In genomic region chr2:199985625-199986207, GRCh38 we compare ENCODE assay signal across 1 cellular context.
A peak's percentile ranks its signal among the peaks of the same experiment; 100 is the strongest.
TF ChIP-seq lines count a peak whose summit lies in the region.

No MANE protein-coding gene starts in this region.

TF ChIP-seq in HepG2, 621 proteins besides CTCF, POLR2A, EP300 and RAD21 (continued from another document and continues in another):
- no peak for TF ChIP-seq EZH2 (conservative IDR thresholded peaks at IDR 0.05; ENCODE audit: low read depth, low read length)
- peak; percentile 87 for TF ChIP-seq CBX5 (CRISPR knock-in tag; IDR thresholded peaks at IDR 0.05; ENCODE audit: borderline replicate concordance)
- no peak for TF ChIP-seq ZNF317 (CRISPR knock-in tag; IDR thresholded peaks at IDR 0.05)
- TF ChIP-seq KLF13 (CRISPR knock-in tag; IDR thresholded peaks at IDR 0.05), result no peak
- TF ChIP-seq MED8 (CRISPR knock-in tag; IDR thresholded peaks at IDR 0.05; ENCODE audit: insufficient replicate concordance), result no peak
- no peak for TF ChIP-seq SOX5 (CRISPR knock-in tag; IDR thresholded peaks at IDR 0.05; ENCODE audit: borderline replicate concordance)
- TF ChIP-seq LCORL (IDR thresholded peaks at IDR 0.05), result peak; percentile 44; the same call in 1 of the 2 replicates
- no peak for TF ChIP-seq LCORL (CRISPR knock-in tag; IDR thresholded peaks at IDR 0.05)
- TF ChIP-seq ZBTB49 (CRISPR knock-in tag; IDR thresholded peaks at IDR 0.05; ENCODE audit: borderline replicate concordance), result no peak
- TF ChIP-seq ZNF280B (CRISPR knock-in tag; IDR thresholded peaks at IDR 0.05; ENCODE audit: borderline replicate concordance), result no peak
- TF ChIP-seq AGO1 (IDR thresholded peaks at IDR 0.05; ENCODE audit: low read depth, low read length, poor library complexity, severe bottlenecking), result no peak
- TF ChIP-seq MXD3 (CRISPR knock-in tag; IDR thresholded peaks at IDR 0.05), result no peak
- peak; percentile 68; the same call in 1 of the 2 replicates for TF ChIP-seq EHMT2 (IDR thresholded peaks at IDR 0.05; ENCODE audit: borderline replicate concordance, low read depth, low read length)
- TF ChIP-seq ZNF251 (CRISPR knock-in tag; IDR thresholded peaks at IDR 0.05), result no peak
- no peak for TF ChIP-seq ZNF549 (CRISPR knock-in tag; IDR thresholded peaks at IDR 0.05)
- no peak for TF ChIP-seq ZBTB2 (CRISPR knock-in tag; IDR thresholded peaks at IDR 0.05; ENCODE audit: low read depth)
- peak; percentile 51; the same call in 1 of the 2 replicates for TF ChIP-seq ZNF331 (CRISPR knock-in tag; IDR thresholded peaks at IDR 0.05)
- no peak for TF ChIP-seq MXD4 (CRISPR knock-in tag; IDR thresholded peaks at IDR 0.05)
- TF ChIP-seq THRA (CRISPR knock-in tag; IDR thresholded peaks at IDR 0.05; ENCODE audit: borderline replicate concordance), result no peak
- no peak for TF ChIP-seq CAMTA2 (CRISPR knock-in tag; IDR thresholded peaks at IDR 0.05; ENCODE audit: borderline replicate concordance)
- no peak for TF ChIP-seq ZNF451 (CRISPR knock-in tag; IDR thresholded peaks at IDR 0.05)
- no peak for TF ChIP-seq REL (CRISPR knock-in tag; conservative IDR thresholded peaks at IDR 0.05)
- TF ChIP-seq ZNF672 (CRISPR knock-in tag; IDR thresholded peaks at IDR 0.05), result no peak
- no peak for TF ChIP-seq KDM1A (CRISPR knock-in tag; IDR thresholded peaks at IDR 0.05)
- TF ChIP-seq CEBPZ (IDR thresholded peaks at IDR 0.05; ENCODE audit: low read length), result no peak
- TF ChIP-seq MTA1 (CRISPR knock-in tag; IDR thresholded peaks at IDR 0.05; ENCODE audit: borderline replicate concordance), result no peak
- TF ChIP-seq PCBP2 (optimal IDR thresholded peaks at IDR 0.05; ENCODE audit: low read depth, low read length, poor library complexity, severe bottlenecking), result no peak
- TF ChIP-seq NR2F6 (IDR thresholded peaks at IDR 0.05), result no peak
- TF ChIP-seq NR2F6 (CRISPR knock-in tag; IDR thresholded peaks at IDR 0.05), result 0 out of 2 replicates have a peak, but pooled peaks have one; percentile 35
- no peak for TF ChIP-seq SALL2 (CRISPR knock-in tag; IDR thresholded peaks at IDR 0.05)
- TF ChIP-seq MTA3 (CRISPR knock-in tag; IDR thresholded peaks at IDR 0.05), result no peak
- TF ChIP-seq ZNF891 (CRISPR knock-in tag; IDR thresholded peaks at IDR 0.05), result no peak
- TF ChIP-seq NRL (CRISPR knock-in tag; IDR thresholded peaks at IDR 0.05; ENCODE audit: borderline replicate concordance), result no peak
- TF ChIP-seq ZNF816 (CRISPR knock-in tag; IDR thresholded peaks at IDR 0.05; ENCODE audit: borderline replicate concordance), result no peak
- no peak for TF ChIP-seq SAFB2 (CRISPR knock-in tag; IDR thresholded peaks at IDR 0.05; ENCODE audit: borderline replicate concordance, low read depth)
- TF ChIP-seq IKZF5 (CRISPR knock-in tag; IDR thresholded peaks at IDR 0.05), result no peak
- no peak for TF ChIP-seq FIP1L1 (IDR thresholded peaks at IDR 0.05; ENCODE audit: borderline replicate concordance, insufficient read depth, low read depth, low read length)
- no peak; the same call in 1 of the 2 replicates for TF ChIP-seq ARID5B (CRISPR knock-in tag; IDR thresholded peaks at IDR 0.05)
- peak; percentile 45; the same call in 1 of the 2 replicates for TF ChIP-seq PPARG (CRISPR knock-in tag; conservative IDR thresholded peaks at IDR 0.05)
- TF ChIP-seq ZBTB39 (CRISPR knock-in tag; IDR thresholded peaks at IDR 0.05), result no peak
- no peak for TF ChIP-seq SP5 (CRISPR knock-in tag; IDR thresholded peaks at IDR 0.05; ENCODE audit: borderline replicate concordance, low read depth)
- TF ChIP-seq ZSCAN12 (CRISPR knock-in tag; IDR thresholded peaks at IDR 0.05), result no peak
- TF ChIP-seq SRF (IDR thresholded peaks at IDR 0.05; ENCODE audit: low read depth, low read length), result no peak
- TF ChIP-seq HDAC2 (CRISPR knock-in tag; IDR thresholded peaks at IDR 0.05), result no peak
- TF ChIP-seq MEIS2 (CRISPR knock-in tag; IDR thresholded peaks at IDR 0.05), result no peak
- TF ChIP-seq ZNF614 (CRISPR knock-in tag; IDR thresholded peaks at IDR 0.05; ENCODE audit: borderline replicate concordance), result no peak
- TF ChIP-seq ZSCAN29 (CRISPR knock-in tag; conservative IDR thresholded peaks at IDR 0.05), result 0 out of 2 replicates have a peak, but pooled peaks have one; percentile 40
- TF ChIP-seq TBL1XR1 (IDR thresholded peaks at IDR 0.05; ENCODE audit: borderline replicate concordance, low read length, partially characterized antibody), result no peak
- no peak for TF ChIP-seq RBAK (CRISPR knock-in tag; IDR thresholded peaks at IDR 0.05)
